In the genomic region with DNA sequence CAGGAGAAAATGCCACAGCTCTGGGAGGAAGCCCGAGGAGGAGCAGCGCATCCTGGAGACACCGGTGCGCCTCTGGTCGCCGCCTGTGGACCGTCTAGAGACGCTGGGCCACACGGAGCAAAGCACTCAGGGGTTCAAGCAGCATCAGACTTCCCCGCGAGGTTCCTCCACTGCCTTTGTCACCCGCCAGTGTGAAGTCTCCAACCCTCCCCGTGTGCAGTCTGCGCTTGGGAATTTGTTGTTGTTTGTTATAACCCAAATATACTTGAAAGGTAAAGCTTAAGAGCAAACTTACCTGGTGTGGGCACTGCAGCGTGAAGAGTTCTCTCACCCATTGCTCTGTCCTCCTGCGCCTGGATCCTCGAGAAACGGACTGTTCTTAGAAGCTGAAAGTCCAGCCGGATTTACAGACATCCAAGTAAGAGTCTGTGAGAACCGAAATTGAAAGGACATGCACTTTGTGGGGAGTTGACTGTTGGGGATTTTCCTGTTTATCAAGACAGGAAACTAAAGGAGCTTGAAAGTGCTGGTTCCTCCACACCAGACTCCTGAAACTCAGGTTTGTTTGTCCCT, we compare ENCODE assay signal across 8 cellular contexts. TPM values are rescaled to one million over a fixed set of nuclear protein-coding genes. Genes with fewer than 3 reads are reported as not detected.
DNase-seq lines count a peak whose midpoint lies in the region; ATAC-seq and TF ChIP-seq lines count a peak whose summit lies in the region.

A gene with protein sequence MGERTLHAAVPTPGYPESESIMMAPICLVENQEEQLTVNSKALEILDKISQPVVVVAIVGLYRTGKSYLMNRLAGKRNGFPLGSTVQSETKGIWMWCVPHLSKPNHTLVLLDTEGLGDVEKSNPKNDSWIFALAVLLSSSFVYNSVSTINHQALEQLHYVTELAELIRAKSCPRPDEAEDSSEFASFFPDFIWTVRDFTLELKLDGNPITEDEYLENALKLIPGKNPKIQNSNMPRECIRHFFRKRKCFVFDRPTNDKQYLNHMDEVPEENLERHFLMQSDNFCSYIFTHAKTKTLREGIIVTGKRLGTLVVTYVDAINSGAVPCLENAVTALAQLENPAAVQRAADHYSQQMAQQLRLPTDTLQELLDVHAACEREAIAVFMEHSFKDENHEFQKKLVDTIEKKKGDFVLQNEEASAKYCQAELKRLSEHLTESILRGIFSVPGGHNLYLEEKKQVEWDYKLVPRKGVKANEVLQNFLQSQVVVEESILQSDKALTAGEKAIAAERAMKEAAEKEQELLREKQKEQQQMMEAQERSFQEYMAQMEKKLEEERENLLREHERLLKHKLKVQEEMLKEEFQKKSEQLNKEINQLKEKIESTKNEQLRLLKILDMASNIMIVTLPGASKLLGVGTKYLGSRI (minus strand): TSS at position 443 of the 573 bp plus-strand sequence. CDS start 108 bp downstream, at position 335.

- H3K4me1 ChIP-seq in neuron (ENCODE audit: insufficient read depth, low read length): no peaks in the 10 kb centered on the region
- H3K4me1 ChIP-seq in testis: no peaks in the 10 kb centered on the region

- no peak within 1 kb of the TSS for H3K4me3 ChIP-seq in neuron (ENCODE audit: low read length)
- H3K4me3 ChIP-seq in testis: peak within 1 kb of the TSS; percentile 53 to 62

- DNase-seq in Ammon's horn (ENCODE audit: low spot score) (peak; percentile 34), KG1 (lab: John Stamatoyannopoulos, UW) (peak; percentile 19), testis (peak; percentile 55), NCI-H1694 (lab: John Stamatoyannopoulos, UW) (no peak)
- peak; percentile 7 for DNase-seq in activated CD8-positive, alpha-beta memory T cell treated with anti-CD3 and anti-CD28 coated beads, Interleukin-2, amount 50 U/mL, for 24 hours (ENCODE audit: extremely low read depth)

- H3K27me3 ChIP-seq in neuron (ENCODE audit: insufficient read depth, low read length) (no peaks in the 10 kb centered on the region), testis (no peaks in the 10 kb centered on the region)

- ATAC-seq in GM19452 (IDR thresholded peaks at IDR 0.05; ENCODE audit: unreplicated experiment): peak; percentile 46
- peak; percentile 58 for ATAC-seq in esophagus mucosa

- no peak for TF ChIP-seq POLR2A in testis (IDR thresholded peaks at IDR 0.05)

- no peak for TF ChIP-seq CTCF in testis (IDR thresholded peaks at IDR 0.05)

- H3K27ac ChIP-seq in testis: peak within 1 kb of the TSS; percentile 70 to 75

- 3 to 7% methylated on average over 20 of the region's 20 CpGs for WGBS in testis, 2 donors

- intact Hi-C loops in testis (cut with DNase I; ENCODE audit: low total_unique reads): no loop called here

- H3K36me3 ChIP-seq in neuron (ENCODE audit: insufficient read depth, low read length) (no peaks in the 10 kb centered on the region), testis (ENCODE audit: low read depth, missing control alignments) (no peaks in the 10 kb centered on the region)

- H3K9me3 ChIP-seq in neuron (ENCODE audit: low read length): no peaks in the 10 kb centered on the region
- no peaks in the 10 kb centered on the region for H3K9me3 ChIP-seq in testis

- H2AFZ ChIP-seq in neuron (ENCODE audit: low read depth, low read length): peak within 1 kb of the TSS; percentile 6

RNA-seq across cellular contexts. Expression of the gene that starts here (rescaled TPM):
- 1.0 TPM for total RNA-seq in esophagus mucosa
- total RNA-seq in testis: 1 to 10 TPM; 2.2 to 5.7 TPM
- 12.3 TPM for polyA plus RNA-seq in testis (ENCODE audit: insufficient read depth, low read depth, low replicate concordance)
